ENCODE assay signal across 13 cellular contexts in genomic region chr20:10490706-10491105, GRCh38. TPM values are rescaled to one million over a fixed set of nuclear protein-coding genes. Genes with fewer than 3 reads are reported as not detected.
DNase-seq lines count a peak whose midpoint lies in the region; ATAC-seq and TF ChIP-seq lines count a peak whose summit lies in the region.
"Had no signal": no experiment of that assay in that cellular context is flagged by ENCODE, and none has a peak within 500 bp of the region (broad histone marks: within the 10 kb centered on the region; RNA-seq: fewer than 3 reads in every experiment).

No MANE protein-coding gene starts in this region.

- H3K4me3 Mint-ChIP-seq in activated naive CD8-positive, alpha-beta T cell treated with anti-CD3 and anti-CD28 coated beads, Interleukin-2, amount 50 U/mL, for 24 hours = no peak overlapping the region
- no peak overlapping the region for H3K4me3 Mint-ChIP-seq in activated naive CD8-positive, alpha-beta T cell treated with anti-CD3 and anti-CD28 coated beads for 36 hours
- peak overlapping the region in 1 of 5 experiments; percentile 52 for H3K4me3 Mint-ChIP-seq in brain

- H3K4me3 ChIP-seq in upper lobe of right lung (no peak overlapping the region), upper lobe of left lung (no peak overlapping the region)
- H3K4me3 ChIP-seq: lower lobe of right lung, pancreas had no signal

- peak overlapping the region; percentile 10 for H3K27ac Mint-ChIP-seq in activated naive CD8-positive, alpha-beta T cell treated with anti-CD3 and anti-CD28 coated beads, Interleukin-2, amount 50 U/mL, for 24 hours
- H3K27ac Mint-ChIP-seq in activated naive CD8-positive, alpha-beta T cell treated with anti-CD3 and anti-CD28 coated beads for 36 hours = no peak overlapping the region
- H3K27ac Mint-ChIP-seq in brain = peak overlapping the region; percentile 73 to 98 (median 89)

- TF ChIP-seq EP300 in upper lobe of left lung (IDR thresholded peaks at IDR 0.05) = no peak

- 36 to 44% methylated on average over 1 of the region's 1 CpG for WGBS in upper lobe of left lung, 2 donors

- no peaks in the 10 kb centered on the region for H3K27me3 ChIP-seq in upper lobe of right lung
- H3K27me3 ChIP-seq in upper lobe of left lung = no peaks in the 10 kb centered on the region
- H3K27me3 ChIP-seq: pancreas had no signal

- TF ChIP-seq POLR2A in upper lobe of left lung (IDR thresholded peaks at IDR 0.05) = no peak

- H3K4me1 Mint-ChIP-seq in activated naive CD8-positive, alpha-beta T cell treated with anti-CD3 and anti-CD28 coated beads, Interleukin-2, amount 50 U/mL, for 24 hours = peaks cover 45% of the 10 kb centered on the region
- H3K4me1 Mint-ChIP-seq in activated naive CD8-positive, alpha-beta T cell treated with anti-CD3 and anti-CD28 coated beads for 36 hours = peaks cover 42% of the 10 kb centered on the region
- H3K4me1 Mint-ChIP-seq in brain = peaks cover 57% of the 10 kb centered on the region

- intact Hi-C loops in upper lobe of right lung (cut with DNase I) = no loop called here

- no peak for ATAC-seq in activated naive CD8-positive, alpha-beta T cell treated with anti-CD3 and anti-CD28 coated beads, Interleukin-2, amount 50 U/mL, for 24 hours
- ATAC-seq in upper lobe of right lung = peak; percentile 59
- no peak for ATAC-seq in GM19397 (IDR thresholded peaks at IDR 0.05; ENCODE audit: unreplicated experiment)
- ATAC-seq in upper lobe of left lung (ENCODE audit: low FRiP score in 2 of 2) = no peak
- ATAC-seq in GM21529 (IDR thresholded peaks at IDR 0.05; ENCODE audit: unreplicated experiment) = no peak
- ATAC-seq: pancreas had no signal

- TF ChIP-seq CTCF in brain (conservative IDR thresholded peaks at IDR 0.05) (no peak), upper lobe of right lung (IDR thresholded peaks at IDR 0.05) (no peak), upper lobe of left lung (IDR thresholded peaks at IDR 0.05) (no peak)

- H3K9me3 ChIP-seq in upper lobe of right lung = no peaks in the 10 kb centered on the region
- no peaks in the 10 kb centered on the region for H3K9me3 ChIP-seq in upper lobe of left lung
- H3K9me3 ChIP-seq: lower lobe of right lung, pancreas had no signal

- H3K4me1 ChIP-seq in upper lobe of right lung (peaks cover 2% of the 10 kb centered on the region), upper lobe of left lung (peaks cover 3 to 30% (median 13%) of the 10 kb centered on the region in 4 donors)
- H3K4me1 ChIP-seq: lower lobe of right lung, pancreas had no signal

- no peaks in the 10 kb centered on the region for H3K9me3 Mint-ChIP-seq in activated naive CD8-positive, alpha-beta T cell treated with anti-CD3 and anti-CD28 coated beads, Interleukin-2, amount 50 U/mL, for 24 hours
- peaks cover 2% of the 10 kb centered on the region for H3K9me3 Mint-ChIP-seq in activated naive CD8-positive, alpha-beta T cell treated with anti-CD3 and anti-CD28 coated beads for 36 hours
- no peaks in the 10 kb centered on the region for H3K9me3 Mint-ChIP-seq in brain

- no peak overlapping the region for H3K27ac ChIP-seq in upper lobe of right lung
- H3K27ac ChIP-seq in upper lobe of left lung = no peak overlapping the region
- H3K27ac ChIP-seq: lower lobe of right lung, pancreas had no signal

- no peak for DNase-seq in activated naive CD8-positive, alpha-beta T cell treated with anti-CD3 and anti-CD28 coated beads, Interleukin-2, amount 50 U/mL, for 24 hours
- DNase-seq in activated naive CD8-positive, alpha-beta T cell treated with anti-CD3 and anti-CD28 coated beads for 36 hours = no peak
- DNase-seq in iris pigment epithelial cell (ENCODE audit: low read depth) = peak; percentile 20
- no peak for DNase-seq in upper lobe of right lung
- no peak for DNase-seq in upper lobe of left lung
- DNase-seq: KG1; lower lobe of right lung; NCI-H2029 treated with DMSO at 0.1 percent for 48 hours; pancreas; stimulated activated CD4-positive, alpha-beta T cell treated with anti-CD3 and anti-CD28 coated beads, Interleukin-15, amount 100 ng/mL, for 24 hours had no signal

- H3K36me3 ChIP-seq in upper lobe of right lung (no peaks in the 10 kb centered on the region), upper lobe of left lung (no peaks in the 10 kb centered on the region)
- H3K36me3 ChIP-seq: lower lobe of right lung, pancreas had no signal

- H3K36me3 Mint-ChIP-seq in activated naive CD8-positive, alpha-beta T cell treated with anti-CD3 and anti-CD28 coated beads, Interleukin-2, amount 50 U/mL, for 24 hours (ENCODE audit: low read depth) = no peaks in the 10 kb centered on the region
- peaks cover 17% of the 10 kb centered on the region for H3K36me3 Mint-ChIP-seq in activated naive CD8-positive, alpha-beta T cell treated with anti-CD3 and anti-CD28 coated beads for 36 hours
- peaks cover 3% of the 10 kb centered on the region for H3K36me3 Mint-ChIP-seq in brain

- H3K27me3 Mint-ChIP-seq in activated naive CD8-positive, alpha-beta T cell treated with anti-CD3 and anti-CD28 coated beads, Interleukin-2, amount 50 U/mL, for 24 hours = no peaks in the 10 kb centered on the region
- no peaks in the 10 kb centered on the region for H3K27me3 Mint-ChIP-seq in activated naive CD8-positive, alpha-beta T cell treated with anti-CD3 and anti-CD28 coated beads for 36 hours
- H3K27me3 Mint-ChIP-seq in brain = no peaks in the 10 kb centered on the region

RNA-seq across cellular contexts. Expression of gene SLX4IP, which starts 55.6 kb away (rescaled TPM):
- total RNA-seq in activated naive CD8-positive, alpha-beta T cell treated with anti-CD3 and anti-CD28 coated beads for 36 hours = 1 to 10 TPM; 7.4 to 7.9 TPM
- polyA plus RNA-seq in brain (ENCODE audit: insufficient read depth, low read depth, low replicate concordance) = 1.9 TPM
- 5.4 TPM for total RNA-seq in upper lobe of right lung
- 1 to 10 TPM; 3.2 to 6.0 (median 4.5) TPM for total RNA-seq in upper lobe of left lung

RNA-seq across cellular contexts. Expression of gene MKKS, which starts 56.7 kb away (rescaled TPM):
- 1 to 10 TPM; 7.0 to 7.1 TPM for total RNA-seq in activated naive CD8-positive, alpha-beta T cell treated with anti-CD3 and anti-CD28 coated beads for 36 hours
- polyA plus RNA-seq in brain (ENCODE audit: insufficient read depth, low read depth, low replicate concordance) = 19.4 TPM
- total RNA-seq in upper lobe of right lung = 15.7 TPM
- 10 to 100 TPM in 4 of 6 donors, 1 to 10 TPM in 2; 3.1 to 19.3 (median 11.8) TPM for total RNA-seq in upper lobe of left lung
